Comparison of ENCODE assay signal across 1 cellular context in the genomic region with DNA sequence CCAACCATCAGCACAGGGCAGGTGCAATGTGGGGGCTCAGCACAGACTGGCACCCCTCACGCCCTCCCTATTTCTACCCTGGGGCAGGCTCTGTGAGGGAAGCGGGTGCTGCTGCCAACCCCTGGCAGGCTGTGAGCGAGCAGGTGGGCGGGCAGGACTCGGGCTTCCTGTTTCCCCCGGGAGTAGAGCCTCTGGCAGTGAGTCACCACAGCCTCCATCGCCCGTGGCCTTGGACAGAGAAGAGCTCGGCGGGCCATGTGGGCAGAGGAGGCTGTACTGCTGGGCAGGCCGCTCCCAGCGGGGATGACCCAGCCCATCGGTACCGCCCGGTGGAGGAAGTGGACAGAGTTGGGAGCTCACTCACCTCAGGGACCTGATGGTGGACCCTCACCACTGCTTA.
TF ChIP-seq lines count a peak whose summit lies in the region.

No MANE protein-coding gene starts in this region.

TF ChIP-seq in HepG2, 621 proteins besides CTCF, POLR2A, EP300 and RAD21:
- TF ChIP-seq ZNF788 (CRISPR knock-in tag; IDR thresholded peaks at IDR 0.05; ENCODE audit: borderline replicate concordance) (0 out of 2 replicates have a peak, but pooled peaks have one; percentile 19), FOSL2 (CRISPR knock-in tag; IDR thresholded peaks at IDR 0.05) (peak; percentile 91), GABPB1 (CRISPR knock-in tag; IDR thresholded peaks at IDR 0.05) (peak; percentile 73), ELF1 (CRISPR knock-in tag; IDR thresholded peaks at IDR 0.05) (0 out of 2 replicates have a peak, but pooled peaks have one; percentile 42), PHB2 (IDR thresholded peaks at IDR 0.05; ENCODE audit: partially characterized antibody) (no peak), ZNF691 (CRISPR knock-in tag; IDR thresholded peaks at IDR 0.05; ENCODE audit: borderline replicate concordance, low read depth) (no peak), ETV5 (CRISPR knock-in tag; IDR thresholded peaks at IDR 0.05; ENCODE audit: borderline replicate concordance) (0 out of 2 replicates have a peak, but pooled peaks have one; percentile 17)
- TF ChIP-seq, protein P1, sequence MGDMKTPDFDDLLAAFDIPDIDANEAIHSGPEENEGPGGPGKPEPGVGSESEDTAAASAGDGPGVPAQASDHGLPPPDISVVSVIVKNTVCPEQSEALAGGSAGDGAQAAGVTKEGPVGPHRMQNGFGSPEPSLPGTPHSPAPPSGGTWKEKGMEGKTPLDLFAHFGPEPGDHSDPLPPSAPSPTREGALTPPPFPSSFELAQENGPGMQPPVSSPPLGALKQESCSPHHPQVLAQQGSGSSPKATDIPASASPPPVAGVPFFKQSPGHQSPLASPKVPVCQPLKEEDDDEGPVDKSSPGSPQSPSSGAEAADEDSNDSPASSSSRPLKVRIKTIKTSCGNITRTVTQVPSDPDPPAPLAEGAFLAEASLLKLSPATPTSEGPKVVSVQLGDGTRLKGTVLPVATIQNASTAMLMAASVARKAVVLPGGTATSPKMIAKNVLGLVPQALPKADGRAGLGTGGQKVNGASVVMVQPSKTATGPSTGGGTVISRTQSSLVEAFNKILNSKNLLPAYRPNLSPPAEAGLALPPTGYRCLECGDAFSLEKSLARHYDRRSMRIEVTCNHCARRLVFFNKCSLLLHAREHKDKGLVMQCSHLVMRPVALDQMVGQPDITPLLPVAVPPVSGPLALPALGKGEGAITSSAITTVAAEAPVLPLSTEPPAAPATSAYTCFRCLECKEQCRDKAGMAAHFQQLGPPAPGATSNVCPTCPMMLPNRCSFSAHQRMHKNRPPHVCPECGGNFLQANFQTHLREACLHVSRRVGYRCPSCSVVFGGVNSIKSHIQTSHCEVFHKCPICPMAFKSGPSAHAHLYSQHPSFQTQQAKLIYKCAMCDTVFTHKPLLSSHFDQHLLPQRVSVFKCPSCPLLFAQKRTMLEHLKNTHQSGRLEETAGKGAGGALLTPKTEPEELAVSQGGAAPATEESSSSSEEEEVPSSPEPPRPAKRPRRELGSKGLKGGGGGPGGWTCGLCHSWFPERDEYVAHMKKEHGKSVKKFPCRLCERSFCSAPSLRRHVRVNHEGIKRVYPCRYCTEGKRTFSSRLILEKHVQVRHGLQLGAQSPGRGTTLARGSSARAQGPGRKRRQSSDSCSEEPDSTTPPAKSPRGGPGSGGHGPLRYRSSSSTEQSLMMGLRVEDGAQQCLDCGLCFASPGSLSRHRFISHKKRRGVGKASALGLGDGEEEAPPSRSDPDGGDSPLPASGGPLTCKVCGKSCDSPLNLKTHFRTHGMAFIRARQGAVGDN (CRISPR knock-in tag; IDR thresholded peaks at IDR 0.05): peak; percentile 54
- TF ChIP-seq, protein P2, sequence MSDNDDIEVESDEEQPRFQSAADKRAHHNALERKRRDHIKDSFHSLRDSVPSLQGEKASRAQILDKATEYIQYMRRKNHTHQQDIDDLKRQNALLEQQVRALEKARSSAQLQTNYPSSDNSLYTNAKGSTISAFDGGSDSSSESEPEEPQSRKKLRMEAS (IDR thresholded peaks at IDR 0.05): 0 out of 2 replicates have a peak, but pooled peaks have one; percentile 18
